Comparison of ENCODE assay signal across 26 cellular contexts in genomic region chr3:101155828-101156227, GRCh38.
"Had no signal": no experiment of that assay in that cellular context is flagged by ENCODE, and none has a peak within 500 bp of the region (broad histone marks: within the 10 kb centered on the region; RNA-seq: fewer than 3 reads in every experiment).

No MANE protein-coding gene starts in this region.

- H3K27me3 ChIP-seq: adrenal gland, body of pancreas, esophagus squamous epithelium, left lung had no signal

- ATAC-seq: activated T-cell treated with anti-CD3 and anti-CD28 coated beads, Interleukin-2, amount 50 U/mL, for 4 hours; body of pancreas; left lung; natural killer cell treated with Interleukin-12 subunit alpha and Interleukin-12 subunit beta and Interleukin-15 and Interleukin-18, amount 100 ng/mL, for 72 hours; WTC11 had no signal

- H3K36me3 Mint-ChIP-seq: memory B cell; natural killer cell treated with Interleukin-12 subunit alpha and Interleukin-12 subunit beta and Interleukin-15 and Interleukin-18, amount 100 ng/mL, for 72 hours; WTC11 had no signal

- H3K4me3 Mint-ChIP-seq: activated CD4-positive, alpha-beta memory T cell treated with anti-CD3 and anti-CD28 coated beads, Interleukin-2, amount 10 ng/mL, durations not matched to agents 7 days and 5 days; activated T-cell treated with anti-CD3 and anti-CD28 coated beads, Interleukin-2, amount 50 U/mL, for 4 hours; memory B cell; natural killer cell treated with Interleukin-12 subunit alpha and Interleukin-12 subunit beta and Interleukin-15 and Interleukin-18, amount 100 ng/mL, for 72 hours; WTC11 had no signal

- H3K27ac Mint-ChIP-seq: activated CD4-positive, alpha-beta memory T cell treated with anti-CD3 and anti-CD28 coated beads, Interleukin-2, amount 10 ng/mL, durations not matched to agents 7 days and 5 days; memory B cell; natural killer cell treated with Interleukin-12 subunit alpha and Interleukin-12 subunit beta and Interleukin-15 and Interleukin-18, amount 100 ng/mL, for 72 hours; WTC11 had no signal

- H3K9me3 ChIP-seq: adrenal gland, body of pancreas, esophagus squamous epithelium, left lung had no signal

- DNase-seq: activated CD4-positive, alpha-beta memory T cell treated with anti-CD3 and anti-CD28 coated beads, Interleukin-2, amount 10 ng/mL, durations not matched to agents 7 days and 5 days; activated CD4-positive, alpha-beta T cell treated with anti-CD3 and anti-CD28 coated beads for 4 hours; activated effector memory CD4-positive, alpha-beta T cell treated with Interleukin-2 at 50 U/mL for 16 hours; activated naive CD4-positive, alpha-beta T cell treated with anti-CD3 and anti-CD28 coated beads, Interleukin-2, amount 50 U/mL, for 16 hours; activated T-cell treated with anti-CD3 and anti-CD28 coated beads, Interleukin-2, amount 50 U/mL, for 4 hours; adrenal gland; central memory CD4-positive, alpha-beta T cell; esophagus squamous epithelium; foreskin melanocyte; head of caudate nucleus; islet precursor cell; left lung; occipital lobe; stimulated activated CD4-positive, alpha-beta T cell treated with anti-CD3 and anti-CD28 coated beads, Interleukin-15, amount 100 ng/mL, for 24 hours; stimulated activated CD4-positive, alpha-beta T cell treated with anti-CD3 and anti-CD28 coated beads, Interleukin-4, amount 100 ng/mL, for 24 hours; stimulated activated naive CD4-positive, alpha-beta T cell; T-helper 2 cell; trophoblast cell had no signal

- H3K4me3 ChIP-seq: adrenal gland, body of pancreas, coronary artery, esophagus squamous epithelium, left lung, skin epidermis had no signal

- H3K4me1 Mint-ChIP-seq: activated CD4-positive, alpha-beta memory T cell treated with anti-CD3 and anti-CD28 coated beads, Interleukin-2, amount 10 ng/mL, durations not matched to agents 7 days and 5 days; memory B cell; WTC11 had no signal

- H3K36me3 ChIP-seq: adrenal gland, esophagus squamous epithelium, left lung had no signal

- H3K9me3 Mint-ChIP-seq: activated CD4-positive, alpha-beta memory T cell treated with anti-CD3 and anti-CD28 coated beads, Interleukin-2, amount 10 ng/mL, durations not matched to agents 7 days and 5 days; activated T-cell treated with anti-CD3 and anti-CD28 coated beads, Interleukin-2, amount 50 U/mL, for 4 hours; memory B cell; natural killer cell treated with Interleukin-12 subunit alpha and Interleukin-12 subunit beta and Interleukin-15 and Interleukin-18, amount 100 ng/mL, for 72 hours; WTC11 had no signal

- FAIRE-seq: endothelial cell of umbilical vein, TTC549 had no signal
